26 cellular contexts compared by ENCODE assay signal in genomic region chr21:19767546-19767945, GRCh38.
"Had no signal": no experiment of that assay in that cellular context is flagged by ENCODE, and none has a peak within 500 bp of the region (broad histone marks: within the 10 kb centered on the region; RNA-seq: fewer than 3 reads in every experiment).

No MANE protein-coding gene starts in this region.

- H3K4me1 ChIP-seq: colonic mucosa, gastrocnemius medialis, heart left ventricle had no signal

- H3K9me3 ChIP-seq: colonic mucosa, gastrocnemius medialis had no signal

- H3K27ac ChIP-seq: brain microvascular endothelial cell, colonic mucosa, gastrocnemius medialis, heart left ventricle had no signal

- FAIRE-seq: astrocyte, endometrium had no signal

- H3K4me3 ChIP-seq: colonic mucosa, gastrocnemius medialis, heart left ventricle had no signal

- DNase-seq: activated CD4-positive, alpha-beta memory T cell treated with anti-CD3 and anti-CD28 coated beads for 36 hours; activated CD4-positive, alpha-beta T cell treated with anti-CD3 and anti-CD28 coated beads for 36 hours; activated CD4-positive, alpha-beta T cell treated with anti-CD3 and anti-CD28 coated beads, Interleukin-2, amount 10 ng/mL, durations not matched to agents 24 days and 14 days; activated CD4-positive, CD25-positive, alpha-beta regulatory T cell; activated CD4-positive, CD25-positive, alpha-beta regulatory T cell treated with anti-CD3 and anti-CD28 coated beads, Interleukin-2, amount 50 U/mL, for 72 hours; activated CD8-positive, alpha-beta memory T cell treated with anti-CD3 and anti-CD28 coated beads, Interleukin-2, amount 50 U/mL, for 48 hours; activated gamma-delta T cell; activated naive CD4-positive, alpha-beta T cell; activated naive CD4-positive, alpha-beta T cell treated with anti-CD3 and anti-CD28 coated beads, Interleukin-2, amount 10 ng/mL, durations not matched to agents 7 days and 5 days; activated naive CD8-positive, alpha-beta T cell treated with anti-CD3 and anti-CD28 coated beads, Interleukin-2, amount 10 ng/mL, durations not matched to agents 7 days and 5 days; activated T-cell treated with anti-CD3 and anti-CD28 coated beads for 4 hours; activated T-cell treated with anti-CD3 and anti-CD28 coated beads, Interleukin-2, amount 50 U/mL, for 24 hours; activated T-cell treated with anti-CD3 and anti-CD28 coated beads, Interleukin-2, amount 50 U/mL, for 72 hours; amniotic stem cell; anterior cingulate cortex; brain microvascular endothelial cell; caudate nucleus; colonic mucosa; effector CD8-positive, alpha-beta T cell; foreskin fibroblast; gastrocnemius medialis; glutamatergic neuron; heart left ventricle; T-helper 2 cell had no signal

- H3K27me3 ChIP-seq: brain microvascular endothelial cell, colonic mucosa, gastrocnemius medialis, heart left ventricle had no signal

- H3K36me3 ChIP-seq: brain microvascular endothelial cell, colonic mucosa, gastrocnemius medialis, heart left ventricle had no signal
